11 cellular contexts compared by ENCODE assay signal in genomic region chr12:89355243-89356068, GRCh38. TPM values are rescaled to one million over a fixed set of nuclear protein-coding genes. Genes with fewer than 3 reads are reported as not detected.
DNase-seq lines count a peak whose midpoint lies in the region; ATAC-seq, FAIRE-seq and TF ChIP-seq lines count a peak whose summit lies in the region.
"Had no signal": no experiment of that assay in that cellular context is flagged by ENCODE, and none has a peak within 500 bp of the region (broad histone marks: within the 10 kb centered on the region; RNA-seq: fewer than 3 reads in every experiment).

No MANE protein-coding gene starts in this region.

- TF ChIP-seq CTCF in kidney (IDR thresholded peaks at IDR 0.05; ENCODE audit: borderline replicate concordance, extremely low read depth, insufficient read depth) (peak; percentile 5), stomach (IDR thresholded peaks at IDR 0.05) (peak in 3 of 7 experiments; percentile 19 to 31 (median 23))

- CTCF ChIA-PET in activated CD4-positive, alpha-beta T cell treated with anti-CD3 and anti-CD28 coated beads for 36 hours (lab: Charles Lee), result interaction anchor here (1.0 to 2.0 kb wide), 3 partner anchors 9 to 72 kb away, joined by 4 to 5 read pairs (median 5); no protein-coding TSS in a partner anchor

- H3K4me1 ChIP-seq in kidney (ENCODE audit: control insufficient read depth in 1 of 2, insufficient read depth in 1 of 2, low read depth in 1 of 2, low read length in 2 of 2) (peaks cover 11 to 18% of the 10 kb centered on the region in 2 donors), stomach (peaks cover 10 to 37% (median 22%) of the 10 kb centered on the region in 4 donors)

- H3K4me3 Mint-ChIP-seq in activated CD4-positive, alpha-beta T cell treated with anti-CD3 and anti-CD28 coated beads for 36 hours, result peak overlapping the region; percentile 86
- peak overlapping the region; percentile 83 for H3K4me3 Mint-ChIP-seq in activated T-helper 1 cell treated with anti-CD3 and anti-CD28 coated beads, Interleukin-12 subunit alpha, Interleukin-12 subunit beta, Interleukin-2, Interleukin-4 antibody, amounts not matched to agents 30 ng/mL and 10 ng/mL and 1 ng/mL, durations not matched to agents 14 hours and 24 hours and 36 hours

- H3K36me3 ChIP-seq in kidney (ENCODE audit: control insufficient read depth in 1 of 2, insufficient read depth in 2 of 2, low read length in 2 of 2) (peaks cover 1 to 8% of the 10 kb centered on the region in 2 donors), stomach (no peaks in the 10 kb centered on the region)

- DNase-seq in activated CD4-positive, alpha-beta T cell treated with anti-CD3 and anti-CD28 coated beads for 36 hours, result no peak
- DNase-seq in activated CD4-positive, alpha-beta T cell treated with anti-CD3 and anti-CD28 coated beads, Interleukin-2, amount 50 U/mL, for 4 hours, result no peak
- no peak for DNase-seq in activated T-helper 1 cell treated with anti-CD3 and anti-CD28 coated beads, Interleukin-12 subunit alpha, Interleukin-12 subunit beta, Interleukin-2, Interleukin-4 antibody, amounts not matched to agents 30 ng/mL and 10 ng/mL and 1 ng/mL, durations not matched to agents 14 hours and 24 hours and 36 hours (ENCODE audit: low spot score)
- DNase-seq in kidney (no peak), stomach (no peak), GF-D8 (lab: John Stamatoyannopoulos, UW) (no peak)
- no peak for DNase-seq in effector CD4-positive, alpha-beta T cell
- DNase-seq in activated CD4-positive, alpha-beta T cell treated with anti-CD3 and anti-CD28 coated beads for 4 hours, result no peak
- DNase-seq: activated effector memory CD4-positive, alpha-beta T cell treated with anti-CD3 and anti-CD28 coated beads, Interleukin-2, amount 50 U/mL, for 16 hours; GDM1; stimulated activated CD4-positive, alpha-beta T cell treated with anti-CD3 and anti-CD28 coated beads, Interleukin-4, amount 100 ng/mL, for 1 hour had no signal

- peak overlapping the region; percentile 59 to 91 for H3K9ac ChIP-seq in kidney (ENCODE audit: low read length in 2 of 2)

- peaks cover 23% of the 10 kb centered on the region for H3K4me1 Mint-ChIP-seq in activated CD4-positive, alpha-beta T cell treated with anti-CD3 and anti-CD28 coated beads for 36 hours
- peaks cover 25% of the 10 kb centered on the region for H3K4me1 Mint-ChIP-seq in activated T-helper 1 cell treated with anti-CD3 and anti-CD28 coated beads, Interleukin-12 subunit alpha, Interleukin-12 subunit beta, Interleukin-2, Interleukin-4 antibody, amounts not matched to agents 30 ng/mL and 10 ng/mL and 1 ng/mL, durations not matched to agents 14 hours and 24 hours and 36 hours (ENCODE audit: low read depth)

- ATAC-seq in activated CD4-positive, alpha-beta T cell treated with anti-CD3 and anti-CD28 coated beads for 36 hours, result no peak

- no peak for TF ChIP-seq EP300 in stomach (IDR thresholded peaks at IDR 0.05)

- peak overlapping the region; percentile 96 to 99 for H3K27ac ChIP-seq in kidney (ENCODE audit: low read depth in 2 of 2, low read length in 2 of 2)
- H3K27ac ChIP-seq in stomach, result peak overlapping the region; percentile 96 to 99 (median 97)

- no peak for FAIRE-seq in kidney (lab: Jason Lieb, UNC)

- no peaks in the 10 kb centered on the region for H3K9me3 Mint-ChIP-seq in activated CD4-positive, alpha-beta T cell treated with anti-CD3 and anti-CD28 coated beads for 36 hours (ENCODE audit: low read depth)
- no peaks in the 10 kb centered on the region for H3K9me3 Mint-ChIP-seq in activated T-helper 1 cell treated with anti-CD3 and anti-CD28 coated beads, Interleukin-12 subunit alpha, Interleukin-12 subunit beta, Interleukin-2, Interleukin-4 antibody, amounts not matched to agents 30 ng/mL and 10 ng/mL and 1 ng/mL, durations not matched to agents 14 hours and 24 hours and 36 hours

- 48 to 77% (median 58%) methylated on average over 18 of the region's 18 CpGs for WGBS in stomach, 5 donors

- peak overlapping the region; percentile 86 to 97 for H3K4me3 ChIP-seq in kidney (ENCODE audit: low read length in 2 of 2)
- H3K4me3 ChIP-seq in stomach, result peak overlapping the region; percentile 72 to 85 (median 76)

- H3K27me3 Mint-ChIP-seq in activated CD4-positive, alpha-beta T cell treated with anti-CD3 and anti-CD28 coated beads for 36 hours, result peaks cover 1% of the 10 kb centered on the region
- peaks cover 5% of the 10 kb centered on the region for H3K27me3 Mint-ChIP-seq in activated T-helper 1 cell treated with anti-CD3 and anti-CD28 coated beads, Interleukin-12 subunit alpha, Interleukin-12 subunit beta, Interleukin-2, Interleukin-4 antibody, amounts not matched to agents 30 ng/mL and 10 ng/mL and 1 ng/mL, durations not matched to agents 14 hours and 24 hours and 36 hours (ENCODE audit: insufficient read depth)

- H3K9me3 ChIP-seq in kidney (ENCODE audit: control insufficient read depth in 1 of 2, low read length in 2 of 2) (no peaks in the 10 kb centered on the region), stomach (no peaks in the 10 kb centered on the region)

- H3K27me3 ChIP-seq in stomach, result no peaks in the 10 kb centered on the region

- peak overlapping the region; percentile 82 for H3K27ac Mint-ChIP-seq in activated CD4-positive, alpha-beta T cell treated with anti-CD3 and anti-CD28 coated beads for 36 hours
- peak overlapping the region; percentile 96 for H3K27ac Mint-ChIP-seq in activated T-helper 1 cell treated with anti-CD3 and anti-CD28 coated beads, Interleukin-12 subunit alpha, Interleukin-12 subunit beta, Interleukin-2, Interleukin-4 antibody, amounts not matched to agents 30 ng/mL and 10 ng/mL and 1 ng/mL, durations not matched to agents 14 hours and 24 hours and 36 hours

- H3K36me3 Mint-ChIP-seq in activated CD4-positive, alpha-beta T cell treated with anti-CD3 and anti-CD28 coated beads for 36 hours (ENCODE audit: low read depth), result peaks cover 5% of the 10 kb centered on the region
- peaks cover 9% of the 10 kb centered on the region for H3K36me3 Mint-ChIP-seq in activated T-helper 1 cell treated with anti-CD3 and anti-CD28 coated beads, Interleukin-12 subunit alpha, Interleukin-12 subunit beta, Interleukin-2, Interleukin-4 antibody, amounts not matched to agents 30 ng/mL and 10 ng/mL and 1 ng/mL, durations not matched to agents 14 hours and 24 hours and 36 hours (ENCODE audit: low read depth)

- TF ChIP-seq POLR2A in stomach (IDR thresholded peaks at IDR 0.05), result no peak

- intact Hi-C loops in activated CD4-positive, alpha-beta T cell treated with anti-CD3 and anti-CD28 coated beads for 36 hours (cut with DNase I, micrococcal nuclease), result loop anchor here (2.0 kb wide), 3 partner anchors 19 to 105 kb away; no protein-coding TSS in a partner anchor
- intact Hi-C loops in activated T-helper 1 cell treated with anti-CD3 and anti-CD28 coated beads, Interleukin-12 subunit alpha, Interleukin-12 subunit beta, Interleukin-2, Interleukin-4 antibody, amounts not matched to agents 30 ng/mL and 10 ng/mL and 1 ng/mL, durations not matched to agents 14 hours and 24 hours and 36 hours (cut with micrococcal nuclease), result no loop called here
- intact Hi-C loops in kidney (cut with DNase I), result no loop called here
- intact Hi-C loops in stomach (cut with DNase I; ENCODE audit: low total_unique reads), result no loop called here

- POLR2A ChIA-PET in activated CD4-positive, alpha-beta T cell treated with anti-CD3 and anti-CD28 coated beads for 36 hours (lab: Charles Lee), result no interaction called here

RNA-seq across cellular contexts. Expression of gene DUSP6, which starts 3.2 kb away (rescaled TPM):
- 10 to 100 TPM; 49.9 to 60.9 TPM for total RNA-seq in activated CD4-positive, alpha-beta T cell treated with anti-CD3 and anti-CD28 coated beads for 36 hours
- total RNA-seq in activated T-helper 1 cell treated with anti-CD3 and anti-CD28 coated beads, Interleukin-12 subunit alpha, Interleukin-12 subunit beta, Interleukin-2, Interleukin-4 antibody, amounts not matched to agents 30 ng/mL and 10 ng/mL and 1 ng/mL, durations not matched to agents 14 hours and 24 hours and 36 hours, result 108 and 115 TPM in 2 replicates
- total RNA-seq in kidney (91.8 TPM), stomach (100 to 1,000 TPM in 1 of 5 donors, 10 to 100 TPM in 4; 27.5 to 105 (median 30.7) TPM)
- polyA plus RNA-seq in kidney (ENCODE audit: insufficient read depth, low read depth, low replicate concordance) (35.3 TPM), stomach (10 to 100 TPM; 11.3 to 16.5 (median 14.8) TPM)

Comparison
In these comparisons a context has a peak if more than half of its experiments do, and no peak if none do; other contexts are left out.
1. intact Hi-C loops: an anchor here in activated CD4-positive, alpha-beta T cell treated with anti-CD3 and anti-CD28 coated beads for 36 hours (2.0 kb wide); none called in activated T-helper 1 cell treated with anti-CD3 and anti-CD28 coated beads, Interleukin-12 subunit alpha, Interleukin-12 subunit beta, Interleukin-2, Interleukin-4 antibody, amounts not matched to agents 30 ng/mL and 10 ng/mL and 1 ng/mL, durations not matched to agents 14 hours and 24 hours and 36 hours, kidney and stomach.